ENCODE assay signal across 1 cellular context in the genomic region with DNA sequence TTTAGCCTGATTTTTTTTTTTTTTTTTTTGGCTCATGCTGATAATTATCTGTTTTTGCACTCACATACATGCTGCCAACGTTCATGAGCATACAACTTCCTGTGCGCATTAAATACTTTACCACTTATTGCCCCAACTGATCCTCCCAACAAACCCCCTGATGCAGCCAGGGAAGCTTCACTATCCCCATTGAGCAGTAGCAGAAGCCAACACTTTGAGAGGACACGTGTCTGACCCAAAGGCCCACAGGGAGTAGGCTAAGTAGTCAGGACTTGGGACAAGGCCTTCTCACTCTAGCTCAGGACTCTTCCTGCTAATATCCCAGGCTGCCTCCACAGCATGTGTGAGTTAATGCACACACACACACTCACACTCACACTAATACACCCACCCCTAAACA.
TF ChIP-seq lines count a peak whose summit lies in the region.

No MANE protein-coding gene starts in this region.

TF ChIP-seq in IMR-90, 13 proteins besides CTCF, POLR2A, EP300 and RAD21:
- TF ChIP-seq NFE2L2 (IDR thresholded peaks at IDR 0.05; ENCODE audit: low read depth, low read length) (no peak), MAZ (IDR thresholded peaks at IDR 0.05; ENCODE audit: borderline replicate concordance, low read depth, low read length) (no peak), SMC3 (IDR thresholded peaks at IDR 0.05; ENCODE audit: low read depth, low read length) (no peak), CEBPB (IDR thresholded peaks at IDR 0.05; ENCODE audit: low read depth, low read length) (no peak), FOS (IDR thresholded peaks at IDR 0.05; ENCODE audit: low read depth, low read length) (no peak), RCOR1 (IDR thresholded peaks at IDR 0.05; ENCODE audit: insufficient replicate concordance, low read length) (no peak), MXI1 (IDR thresholded peaks at IDR 0.05; ENCODE audit: borderline replicate concordance, low read depth, low read length) (no peak), CHD1 (IDR thresholded peaks at IDR 0.05; ENCODE audit: low read depth, low read length) (no peak), RFX5 (IDR thresholded peaks at IDR 0.05; ENCODE audit: low read depth, low read length) (no peak)
- TF ChIP-seq, protein P1, sequence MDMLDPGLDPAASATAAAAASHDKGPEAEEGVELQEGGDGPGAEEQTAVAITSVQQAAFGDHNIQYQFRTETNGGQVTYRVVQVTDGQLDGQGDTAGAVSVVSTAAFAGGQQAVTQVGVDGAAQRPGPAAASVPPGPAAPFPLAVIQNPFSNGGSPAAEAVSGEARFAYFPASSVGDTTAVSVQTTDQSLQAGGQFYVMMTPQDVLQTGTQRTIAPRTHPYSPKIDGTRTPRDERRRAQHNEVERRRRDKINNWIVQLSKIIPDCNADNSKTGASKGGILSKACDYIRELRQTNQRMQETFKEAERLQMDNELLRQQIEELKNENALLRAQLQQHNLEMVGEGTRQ (IDR thresholded peaks at IDR 0.05; ENCODE audit: low read depth, low read length) = no peak
